ENCODE assay signal across 8 cellular contexts in genomic region chr19:6801397-6802086, GRCh38. TPM values are rescaled to one million over a fixed set of nuclear protein-coding genes. Genes with fewer than 3 reads are reported as not detected.
A peak's percentile ranks its signal among the peaks of the same experiment; 100 is the strongest.
DNase-seq lines count a peak whose midpoint lies in the region; ATAC-seq, FAIRE-seq and TF ChIP-seq lines count a peak whose summit lies in the region.

No MANE protein-coding gene starts in this region.

- no peak for TF ChIP-seq CTCF in DOHH2 (IDR thresholded peaks at IDR 0.05; ENCODE audit: low read depth, low read length, poor library complexity, severe bottlenecking)
- no peak for TF ChIP-seq CTCF in progenitor cell of endocrine pancreas (IDR thresholded peaks at IDR 0.05; ENCODE audit: unreplicated experiment)

- peak overlapping the region; percentile 87 for H3K4me3 Mint-ChIP-seq in activated T-cell treated with anti-CD3 and anti-CD28 coated beads, Interleukin-2, amount 50 U/mL, for 4 hours
- H3K4me3 Mint-ChIP-seq in progenitor cell of endocrine pancreas (ENCODE audit: low read depth) = no peak overlapping the region

- H4K20me1 ChIP-seq in DOHH2 (ENCODE audit: control insufficient read depth, insufficient read depth, low read depth, low read length) = no peaks in the 10 kb centered on the region

- H3K36me3 ChIP-seq in DOHH2 (ENCODE audit: control insufficient read depth, low read length) = peaks cover 14% of the 10 kb centered on the region
- no peaks in the 10 kb centered on the region for H3K36me3 ChIP-seq in NT2/D1 (ENCODE audit: insufficient read depth, insufficient read length, low read length)

- H3K79me2 ChIP-seq in DOHH2 (ENCODE audit: control insufficient read depth, low read length) = peaks cover 78% of the 10 kb centered on the region

- H3K9me2 ChIP-seq in DOHH2 (replicated peaks; ENCODE audit: control insufficient read depth, low read length) = no peaks in the 10 kb centered on the region

- H3K27me3 ChIP-seq in DOHH2 (ENCODE audit: control insufficient read depth, low read length) (no peaks in the 10 kb centered on the region), NT2/D1 (ENCODE audit: insufficient read depth, insufficient read length) (no peaks in the 10 kb centered on the region)

- H3K27ac Mint-ChIP-seq in progenitor cell of endocrine pancreas = no peak overlapping the region

- peaks cover 16% of the 10 kb centered on the region for H3F3A ChIP-seq in DOHH2 (ENCODE audit: control insufficient read depth, insufficient read depth)

- H3K9ac ChIP-seq in NT2/D1 (ENCODE audit: insufficient read length, low read depth) = peak overlapping the region; percentile 45

- H3K4me1 ChIP-seq in DOHH2 (ENCODE audit: control insufficient read depth, low read length) = peaks cover 63% of the 10 kb centered on the region
- H3K4me1 ChIP-seq in NT2/D1 (ENCODE audit: insufficient read depth, insufficient read length) = peaks cover 2% of the 10 kb centered on the region

- H3K27me3 Mint-ChIP-seq in activated T-cell treated with anti-CD3 and anti-CD28 coated beads, Interleukin-2, amount 50 U/mL, for 4 hours (ENCODE audit: low read depth) = no peaks in the 10 kb centered on the region
- peaks cover 16% of the 10 kb centered on the region for H3K27me3 Mint-ChIP-seq in progenitor cell of endocrine pancreas

- DNase-seq in NT2/D1 (ENCODE audit: low read depth, low spot score) (no peak), glomerular visceral epithelial cell (ENCODE audit: extremely low spot score) (peak; percentile 83), putamen (ENCODE audit: low spot score) (peak; percentile 19), urothelium cell line (ENCODE audit: low spot score) (peak; percentile 73), progenitor cell of endocrine pancreas (ENCODE audit: low spot score, unreplicated experiment) (no peak)
- peak; percentile 77 for DNase-seq in activated T-cell treated with anti-CD3 and anti-CD28 coated beads, Interleukin-2, amount 50 U/mL, for 4 hours

- H3K27ac ChIP-seq in DOHH2 (ENCODE audit: low read depth, low read length) = peak overlapping the region; percentile 94

- no peaks in the 10 kb centered on the region for H3K9me3 ChIP-seq in DOHH2 (ENCODE audit: control insufficient read depth, insufficient read depth, low read length)
- H3K9me3 ChIP-seq in NT2/D1 (ENCODE audit: insufficient read depth, low read length) = no peaks in the 10 kb centered on the region

- H3K9me3 Mint-ChIP-seq in activated T-cell treated with anti-CD3 and anti-CD28 coated beads, Interleukin-2, amount 50 U/mL, for 4 hours = no peaks in the 10 kb centered on the region
- peaks cover 5% of the 10 kb centered on the region for H3K9me3 Mint-ChIP-seq in progenitor cell of endocrine pancreas (ENCODE audit: low read depth)

- peak overlapping the region; percentile 95 for H3K4me2 ChIP-seq in DOHH2 (ENCODE audit: low read length)

- H3K4me3 ChIP-seq in DOHH2 (ENCODE audit: low read length) (peak overlapping the region; percentile 77), NT2/D1 (ENCODE audit: insufficient read length, low read depth) (peak overlapping the region; percentile 12)

- peak; percentile 61 for ATAC-seq in HG02642 (IDR thresholded peaks at IDR 0.05; ENCODE audit: poor library complexity, unreplicated experiment)
- peak; percentile 72 to 79 for ATAC-seq in activated T-cell treated with anti-CD3 and anti-CD28 coated beads, Interleukin-2, amount 50 U/mL, for 4 hours

- peak; percentile 62 for FAIRE-seq in urothelium cell line (lab: Jason Lieb, UNC)

- peaks cover 61% of the 10 kb centered on the region for H3K4me1 Mint-ChIP-seq in activated T-cell treated with anti-CD3 and anti-CD28 coated beads, Interleukin-2, amount 50 U/mL, for 4 hours (ENCODE audit: low read depth)
- H3K4me1 Mint-ChIP-seq in progenitor cell of endocrine pancreas (ENCODE audit: low read depth) = no peaks in the 10 kb centered on the region

- peaks cover 8% of the 10 kb centered on the region for H3K36me3 Mint-ChIP-seq in activated T-cell treated with anti-CD3 and anti-CD28 coated beads, Interleukin-2, amount 50 U/mL, for 4 hours (ENCODE audit: insufficient read depth)
- no peaks in the 10 kb centered on the region for H3K36me3 Mint-ChIP-seq in progenitor cell of endocrine pancreas (ENCODE audit: insufficient read depth)

RNA-seq across cellular contexts. Expression of gene VAV1, which starts 29.0 kb away (rescaled TPM):
- total RNA-seq in activated T-cell treated with anti-CD3 and anti-CD28 coated beads, Interleukin-2, amount 50 U/mL, for 4 hours = 10 to 100 TPM; 65.7 to 75.6 (median 70.7) TPM
- not detected in 2 replicates for total RNA-seq in progenitor cell of endocrine pancreas

RNA-seq across cellular contexts. Expression of gene SH2D3A, which starts 34.3 kb away (rescaled TPM):
- 10 to 100 TPM; 24.6 to 27.8 (median 27.4) TPM for total RNA-seq in activated T-cell treated with anti-CD3 and anti-CD28 coated beads, Interleukin-2, amount 50 U/mL, for 4 hours
- 19.8 and 20.0 TPM in 2 replicates for total RNA-seq in progenitor cell of endocrine pancreas

Comparison
In these comparisons a context has a peak if more than half of its experiments do, and no peak if none do; other contexts are left out.
1. DNase-seq: peak in activated T-cell treated with anti-CD3 and anti-CD28 coated beads, Interleukin-2, amount 50 U/mL, for 4 hours (single experiment), glomerular visceral epithelial cell (single experiment), putamen (single experiment) and urothelium cell line (single experiment); none in NT2/D1 (single experiment) and progenitor cell of endocrine pancreas (single experiment).
2. RNA of gene VAV1, which starts 29.0 kb away (total RNA-seq): 65.7 to 75.6 TPM in activated T-cell treated with anti-CD3 and anti-CD28 coated beads, Interleukin-2, amount 50 U/mL, for 4 hours; not detected in progenitor cell of endocrine pancreas; every median in the first group is over 10 times any median in the second.